8 cellular contexts compared by ENCODE assay signal in genomic region chr7:5693529-5693928, GRCh38.
A peak's percentile ranks its signal among the peaks of the same experiment; 100 is the strongest.
DNase-seq lines count a peak whose midpoint lies in the region; ATAC-seq and TF ChIP-seq lines count a peak whose summit lies in the region.

No MANE protein-coding gene starts in this region.

- peaks cover 5 to 13% of the 10 kb centered on the region in 2 donors for H3K36me3 Mint-ChIP-seq in activated T-cell treated with anti-CD3 and anti-CD28 coated beads, Interleukin-2, amount 50 U/mL, for 72 hours (ENCODE audit: insufficient read depth in 2 of 2)

- intact Hi-C loops in esophagus squamous epithelium (cut with DNase I) = no loop called here
- intact Hi-C loops in ovary (cut with DNase I) = no loop called here

- H3K27ac ChIP-seq in SK-N-MC (peak overlapping the region; percentile 97), esophagus squamous epithelium (peak overlapping the region; percentile 50 to 96 (median 84)), ovary (peak overlapping the region; percentile 1 to 71)

- WGBS in esophagus squamous epithelium, 2 donors = 17 to 24% methylated on average over 4 of the region's 4 CpGs
- 43 to 59% (median 47%) methylated on average over 4 of the region's 4 CpGs for WGBS in ovary, 3 donors

- TF ChIP-seq EP300 in ovary (IDR thresholded peaks at IDR 0.05) = no peak

- no peak for TF ChIP-seq CTCF in esophagus squamous epithelium (IDR thresholded peaks at IDR 0.05)
- no peak for TF ChIP-seq CTCF in ovary (IDR thresholded peaks at IDR 0.05)

- DNase-seq in activated T-cell treated with anti-CD3 and anti-CD28 coated beads, Interleukin-2, amount 50 U/mL, for 72 hours = no peak
- DNase-seq in activated T-cell treated with anti-CD3 and anti-CD28 coated beads, Interleukin-2, amount 50 U/mL, for 1 hour = no peak
- DNase-seq in SK-N-MC (ENCODE audit: low read depth, low spot score) (no peak), esophagus squamous epithelium (lab: John Stamatoyannopoulos, UW) (no peak), ovary (no peak), DMS79 (lab: John Stamatoyannopoulos, UW) (no peak)
- no peak for DNase-seq in activated CD8-positive, alpha-beta memory T cell treated with anti-CD3 and anti-CD28 coated beads, Interleukin-2, amount 50 U/mL, for 4 hours

- peaks cover 100% of the 10 kb centered on the region for H3K4me1 Mint-ChIP-seq in activated T-cell treated with anti-CD3 and anti-CD28 coated beads, Interleukin-2, amount 50 U/mL, for 72 hours (ENCODE audit: low read depth)

- H3K4me3 ChIP-seq in SK-N-MC (peak overlapping the region; percentile 78), esophagus squamous epithelium (peak overlapping the region in 3 of 4 donors; percentile 4 to 63 (median 13)), ovary (no peak overlapping the region)

- peak in 2 of 4 donors; percentile 16 to 18 for TF ChIP-seq POLR2A in esophagus squamous epithelium (IDR thresholded peaks at IDR 0.05)
- TF ChIP-seq POLR2A in ovary (IDR thresholded peaks at IDR 0.05) = no peak

- H3K9me3 ChIP-seq in SK-N-MC (ENCODE audit: low read depth, low read length) = no peaks in the 10 kb centered on the region
- H3K9me3 ChIP-seq in esophagus squamous epithelium = no peaks in the 10 kb centered on the region
- H3K9me3 ChIP-seq in ovary = no peaks in the 10 kb centered on the region

- H3K27me3 ChIP-seq in esophagus squamous epithelium (no peaks in the 10 kb centered on the region), ovary (no peaks in the 10 kb centered on the region)

- peak overlapping the region; percentile 89 for H3K4me3 Mint-ChIP-seq in activated T-cell treated with anti-CD3 and anti-CD28 coated beads, Interleukin-2, amount 50 U/mL, for 72 hours

- H3K27me3 Mint-ChIP-seq in activated T-cell treated with anti-CD3 and anti-CD28 coated beads, Interleukin-2, amount 50 U/mL, for 72 hours (ENCODE audit: low read depth) = no peaks in the 10 kb centered on the region

- H3K36me3 ChIP-seq in SK-N-MC (ENCODE audit: insufficient read depth, low read length) (peaks cover 8% of the 10 kb centered on the region), esophagus squamous epithelium (peaks cover 0 to 20% (median 0%) of the 10 kb centered on the region in 3 donors), ovary (no peaks in the 10 kb centered on the region)

- no peak for ATAC-seq in activated T-cell treated with anti-CD3 and anti-CD28 coated beads, Interleukin-2, amount 50 U/mL, for 72 hours (replicated peaks in 1 of 2)
- peak; percentile 43 for ATAC-seq in HG02973 (IDR thresholded peaks at IDR 0.05; ENCODE audit: unreplicated experiment)

- H3K4me1 ChIP-seq in esophagus squamous epithelium = peaks cover 66 to 99% (median 83%) of the 10 kb centered on the region in 3 donors
- H3K4me1 ChIP-seq in ovary (ENCODE audit: insufficient read depth) = peaks cover 59% of the 10 kb centered on the region

- H3K27ac Mint-ChIP-seq in activated T-cell treated with anti-CD3 and anti-CD28 coated beads, Interleukin-2, amount 50 U/mL, for 72 hours = peak overlapping the region; percentile 83

- peak overlapping the region; percentile 41 for H3K9ac ChIP-seq in SK-N-MC (ENCODE audit: insufficient read length)

- no peaks in the 10 kb centered on the region for H3K9me3 Mint-ChIP-seq in activated T-cell treated with anti-CD3 and anti-CD28 coated beads, Interleukin-2, amount 50 U/mL, for 72 hours

Comparison
In these comparisons a context has a peak if more than half of its experiments do, and no peak if none do; other contexts are left out.
1. H3K27ac ChIP-seq: peak in every context shown above with its lines; median percentile 97 in SK-N-MC; 84 in esophagus squamous epithelium; 36 in ovary.